In the genomic region with DNA sequence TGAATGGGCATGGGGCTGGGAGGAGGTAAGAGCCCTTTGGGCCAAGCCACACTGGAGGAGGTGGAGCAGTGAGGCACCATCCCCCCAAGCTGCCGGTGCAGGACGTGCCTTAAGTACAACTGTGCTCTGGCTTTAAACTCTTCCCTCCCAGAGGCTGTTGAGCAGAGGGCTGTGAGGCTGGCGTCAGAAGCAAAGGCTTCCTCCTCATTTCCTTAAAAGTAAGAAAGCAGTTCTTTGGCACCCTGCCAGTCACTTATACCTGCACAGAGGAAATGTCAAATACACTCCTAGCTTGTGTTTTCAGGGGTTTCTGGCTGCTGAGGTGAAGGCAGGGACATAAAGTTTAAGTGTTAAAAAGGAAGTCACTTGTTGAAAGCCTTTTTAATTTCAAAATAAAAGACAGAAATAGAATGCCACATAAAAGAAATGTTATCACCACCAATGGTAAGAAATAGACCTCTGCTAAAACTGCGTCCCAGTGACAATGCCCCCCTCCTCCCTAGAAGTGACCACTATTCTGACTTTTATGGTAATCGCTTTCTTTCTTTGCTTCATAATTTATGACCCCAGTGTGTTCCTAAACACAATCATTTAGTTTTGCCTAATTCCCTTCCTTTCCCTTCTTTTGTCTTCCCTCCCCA, we compare ENCODE assay signal across 9 cellular contexts. TPM values are rescaled to one million over a fixed set of nuclear protein-coding genes. Genes with fewer than 3 reads are reported as not detected.
DNase-seq lines count a peak whose midpoint lies in the region; ATAC-seq and TF ChIP-seq lines count a peak whose summit lies in the region.
"Had no signal": no experiment of that assay in that cellular context is flagged by ENCODE, and none has a peak within 500 bp of the region (broad histone marks: within the 10 kb centered on the region; RNA-seq: fewer than 3 reads in every experiment).

No MANE protein-coding gene starts in this region.

- TF ChIP-seq CTCF in foreskin keratinocyte (conservative IDR thresholded peaks at IDR 0.05): no peak

- H3K27me3 ChIP-seq in foreskin keratinocyte: no peaks in the 10 kb centered on the region

- no peak overlapping the region for H3K27ac ChIP-seq in foreskin keratinocyte
- H3K27ac ChIP-seq: A549 had no signal

- H3K4me1 ChIP-seq in foreskin keratinocyte: no peaks in the 10 kb centered on the region

- peak; percentile 80 for DNase-seq in NCI-H1092 treated with DMSO at 0.1 percent for 48 hours (lab: John Stamatoyannopoulos, UW)
- DNase-seq in NCI-H1092 (lab: John Stamatoyannopoulos, UW): no peak
- peak; percentile 41 to 49 for DNase-seq in activated CD4-positive, alpha-beta T cell treated with anti-CD3 and anti-CD28 coated beads for 4 hours
- peak in 1 of 2 donors; percentile 61 for DNase-seq in foreskin keratinocyte
- peak; percentile 14 for DNase-seq in stimulated activated CD4-positive, alpha-beta T cell treated with anti-CD3 and anti-CD28 coated beads, Interleukin-4, amount 100 ng/mL, for 24 hours

- peak; percentile 36 for ATAC-seq in foreskin keratinocyte
- no peak for ATAC-seq in GM18907 (IDR thresholded peaks at IDR 0.05; ENCODE audit: unreplicated experiment)
- ATAC-seq in HG02678 (IDR thresholded peaks at IDR 0.05; ENCODE audit: unreplicated experiment): no peak
- ATAC-seq in GM19463 (IDR thresholded peaks at IDR 0.05; ENCODE audit: unreplicated experiment): no peak
- ATAC-seq: A549 had no signal

RNA-seq across cellular contexts. Expression of gene LAMC2, which starts 33.0 kb away (rescaled TPM):
- total RNA-seq in foreskin keratinocyte: 3,836 and 7,314 TPM in 2 replicates
- polyA plus RNA-seq in foreskin keratinocyte: 1,652 and 2,714 TPM in 2 replicates
